ENCODE assay signal across 10 cellular contexts in the genomic region with DNA sequence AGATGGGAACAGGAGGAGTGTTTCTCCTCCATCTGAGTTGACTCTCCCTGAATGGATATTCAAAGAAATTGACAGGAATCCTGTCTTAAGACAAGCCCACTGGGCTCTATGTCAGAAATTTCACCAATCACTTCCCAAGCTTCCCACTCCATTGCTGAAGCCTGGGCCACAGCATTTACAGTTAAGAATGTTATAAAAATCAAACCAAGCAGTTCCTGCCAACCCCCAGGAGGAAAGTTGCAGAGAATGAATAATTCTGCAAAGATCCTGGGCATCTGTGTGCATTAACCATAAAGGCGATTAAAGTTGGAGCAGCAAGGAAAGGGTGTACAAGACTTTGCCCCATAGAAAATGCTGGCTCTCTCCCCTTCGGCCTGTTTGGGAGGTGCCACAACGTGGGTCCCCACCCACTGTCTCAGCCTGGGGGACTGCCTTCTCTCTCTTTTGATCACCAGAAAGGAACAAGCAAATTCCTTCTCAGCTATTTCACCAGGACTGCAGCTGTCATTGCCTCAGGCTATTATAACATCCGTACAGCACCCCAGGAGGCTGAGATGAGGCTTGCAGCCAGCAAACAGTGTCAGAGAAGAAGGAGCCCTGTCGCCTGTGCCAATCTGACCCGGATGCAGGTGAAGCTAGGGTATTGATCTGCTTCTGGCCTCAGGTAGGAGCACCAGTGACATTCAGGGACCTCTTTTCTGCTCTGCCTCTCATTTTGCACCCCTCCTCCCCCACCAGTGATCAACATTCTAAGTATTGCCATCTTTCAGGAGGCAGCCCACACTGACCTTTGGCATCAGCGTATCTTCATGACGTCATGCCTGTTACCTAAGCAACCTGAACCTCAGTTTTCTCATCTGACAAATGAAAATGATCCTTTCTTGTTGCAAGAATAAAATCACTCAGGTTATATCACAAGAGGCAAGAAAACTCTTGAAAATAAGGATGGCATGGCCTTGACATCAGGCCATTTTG.
A peak's percentile ranks its signal among the peaks of the same experiment; 100 is the strongest.
DNase-seq lines count a peak whose midpoint lies in the region; ATAC-seq and TF ChIP-seq lines count a peak whose summit lies in the region.
"Had no signal": no experiment of that assay in that cellular context is flagged by ENCODE, and none has a peak within 500 bp of the region (broad histone marks: within the 10 kb centered on the region; RNA-seq: fewer than 3 reads in every experiment).

No MANE protein-coding gene starts in this region.

- peak overlapping the region; percentile 73 for H3K27ac Mint-ChIP-seq in type B pancreatic cell
- H3K27ac Mint-ChIP-seq: CD4-positive, CD25-positive, alpha-beta regulatory T cell; memory B cell had no signal

- no peaks in the 10 kb centered on the region for H3K27me3 Mint-ChIP-seq in type B pancreatic cell
- H3K27me3 Mint-ChIP-seq: CD4-positive, CD25-positive, alpha-beta regulatory T cell had no signal

- ATAC-seq in HG03521 (IDR thresholded peaks at IDR 0.05; ENCODE audit: unreplicated experiment) (no peak), HG02798 (IDR thresholded peaks at IDR 0.05; ENCODE audit: poor library complexity, unreplicated experiment) (no peak)

- H3K9me3 Mint-ChIP-seq in type B pancreatic cell = peaks cover 2% of the 10 kb centered on the region

- H3K4me1 Mint-ChIP-seq in type B pancreatic cell (ENCODE audit: unreplicated experiment) = peaks cover 19% of the 10 kb centered on the region
- H3K4me1 Mint-ChIP-seq: CD4-positive, CD25-positive, alpha-beta regulatory T cell; memory B cell had no signal

- peak overlapping the region; percentile 53 for H3K4me3 Mint-ChIP-seq in type B pancreatic cell
- H3K4me3 Mint-ChIP-seq: CD4-positive, CD25-positive, alpha-beta regulatory T cell; memory B cell had no signal

- H3K36me3 Mint-ChIP-seq in type B pancreatic cell = no peaks in the 10 kb centered on the region
- H3K36me3 Mint-ChIP-seq: CD4-positive, CD25-positive, alpha-beta regulatory T cell; memory B cell had no signal

- TF ChIP-seq CTCF in type B pancreatic cell (conservative IDR thresholded peaks at IDR 0.05) = peak; percentile 66

- peak; percentile 32 for DNase-seq in NCI-H82 (lab: John Stamatoyannopoulos, UW)
- DNase-seq in NCI-H82 treated with DMSO at 0.1 percent for 48 hours (lab: John Stamatoyannopoulos, UW; ENCODE audit: unreplicated experiment) = no peak
- DNase-seq in RKO (ENCODE audit: low spot score) = peak; percentile 29
- DNase-seq in globus pallidus (ENCODE audit: low spot score) = peak; percentile 26
- no peak for DNase-seq in type B pancreatic cell (ENCODE audit: extremely low spot score, unreplicated experiment)
- DNase-seq in activated CD8-positive, alpha-beta memory T cell treated with anti-CD3 and anti-CD28 coated beads for 24 hours = no peak
- DNase-seq: CD4-positive, CD25-positive, alpha-beta regulatory T cell had no signal

Comparison
In these comparisons a context has a peak if more than half of its experiments do, and no peak if none do; other contexts are left out.
1. DNase-seq: peak in NCI-H82 (single experiment), RKO (single experiment) and globus pallidus (single experiment); none in NCI-H82 treated with DMSO at 0.1 percent for 48 hours (single experiment), type B pancreatic cell (single experiment) and activated CD8-positive, alpha-beta memory T cell treated with anti-CD3 and anti-CD28 coated beads for 24 hours (single experiment).